ENCODE assay signal across 8 cellular contexts in the genomic region with DNA sequence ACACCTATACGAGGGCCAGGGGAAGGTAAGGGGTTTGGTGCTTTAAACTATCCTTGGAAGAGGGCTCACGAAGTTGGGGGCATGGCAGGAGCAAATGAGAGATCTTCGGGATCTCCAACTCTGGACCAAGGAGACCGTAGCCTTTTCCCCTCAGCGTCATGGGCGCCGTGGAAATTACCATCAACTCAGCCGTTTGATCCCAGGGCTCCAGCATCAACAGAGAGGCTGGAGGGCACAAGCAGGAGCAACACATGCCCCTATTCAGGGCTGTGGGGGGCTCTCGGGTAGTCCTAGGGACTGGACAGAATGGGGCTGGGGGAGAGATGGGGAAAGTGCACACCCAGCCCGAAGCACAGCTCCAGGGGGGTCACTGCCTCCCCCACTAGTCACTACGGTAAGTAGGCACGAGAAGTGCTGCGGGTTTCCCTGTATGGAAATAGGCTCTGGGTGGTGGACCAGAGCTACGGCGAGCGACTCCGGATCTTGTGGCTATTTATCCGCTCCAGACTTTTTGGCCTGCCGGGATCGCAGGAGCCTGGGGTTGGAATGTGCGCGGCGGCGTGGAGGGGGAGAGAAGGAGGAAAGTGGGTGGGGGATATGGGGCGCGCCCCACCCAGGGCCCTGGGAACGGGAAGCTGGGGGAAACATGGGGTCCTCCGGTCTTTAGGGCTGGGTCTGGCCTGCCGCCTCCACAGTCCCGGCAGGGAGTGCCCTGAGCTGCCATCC. TPM values are rescaled to one million over a fixed set of nuclear protein-coding genes. Genes with fewer than 3 reads are reported as not detected.
DNase-seq lines count a peak whose midpoint lies in the region; ATAC-seq, FAIRE-seq and TF ChIP-seq lines count a peak whose summit lies in the region.

No MANE protein-coding gene starts in this region.

- TF ChIP-seq POLR2A in Peyer's patch (IDR thresholded peaks at IDR 0.05), result peak in 1 of 2 donors; percentile 43
- peak; percentile 76 for TF ChIP-seq POLR2A in endothelial cell of umbilical vein (IDR thresholded peaks at IDR 0.05; ENCODE audit: low read depth, low read length)

- intact Hi-C loops in A673 (cut with micrococcal nuclease; ENCODE audit: unreplicated experiment), result no loop called here
- intact Hi-C loops in endothelial cell of umbilical vein (cut with micrococcal nuclease), result loop anchor here (1.0 to 2.0 kb wide), 4 partner anchors 13 to 39 kb away; partner anchors contain the start of genes KLHDC8B, QARS1, QRICH1 and USP19

- no peaks in the 10 kb centered on the region for H3K9me1 ChIP-seq in endothelial cell of umbilical vein (replicated peaks; ENCODE audit: control insufficient read depth, extremely low read depth, insufficient read depth, low read length)

- CTCF ChIA-PET in A673 (lab: Charles Lee), result no interaction called here
- CTCF ChIA-PET in endothelial cell of umbilical vein (lab: Charles Lee), result interaction anchor here (1.0 to 3.2 kb wide), 5 partner anchors 12 to 316 kb away, joined by 3 to 19 read pairs (median 18); partner anchors contain the start of genes KLHDC8B, QRICH1 and USP19

- peak; percentile 98 for FAIRE-seq in endothelial cell of umbilical vein (lab: Jason Lieb, UNC)

- H3K9me3 ChIP-seq in A673 (ENCODE audit: low read depth, low read length, poor library complexity, severe bottlenecking), result no peaks in the 10 kb centered on the region
- H3K9me3 ChIP-seq in HAP-1, result no peaks in the 10 kb centered on the region
- H3K9me3 ChIP-seq in Peyer's patch, result no peaks in the 10 kb centered on the region
- H3K9me3 ChIP-seq in endothelial cell of umbilical vein (replicated peaks; ENCODE audit: control insufficient read depth, insufficient read depth, low read length), result no peaks in the 10 kb centered on the region
- H3K9me3 ChIP-seq in thymus (ENCODE audit: control insufficient read depth), result no peaks in the 10 kb centered on the region

- peak overlapping the region; percentile 36 for H3K9ac ChIP-seq in endothelial cell of umbilical vein (replicated peaks; ENCODE audit: extremely low read depth, insufficient read depth, low read length)

- DNase-seq in A673 (ENCODE audit: low spot score), result peak; percentile 82
- peak; percentile 83 to 93 for DNase-seq in HAP-1 (ENCODE audit: low spot score in 2 of 2)
- peak; percentile 25 to 86 (median 84) for DNase-seq in Peyer's patch
- DNase-seq in endothelial cell of umbilical vein (ENCODE audit: low read depth, low spot score), result peak; percentile 92
- DNase-seq in lung microvascular endothelial cell (ENCODE audit: low read depth in 2 of 2), result peak; percentile 92 to 93

- H3K27me3 ChIP-seq in A673 (replicated peaks; ENCODE audit: insufficient read depth, low read depth, low read length, poor library complexity) (no peaks in the 10 kb centered on the region), HAP-1 (ENCODE audit: low read depth) (no peaks in the 10 kb centered on the region), Peyer's patch (no peaks in the 10 kb centered on the region), endothelial cell of umbilical vein (ENCODE audit: control insufficient read depth in 2 of 2, insufficient read depth in 2 of 2, low read length in 2 of 2) (no peaks in the 10 kb centered on the region), thymus (ENCODE audit: control insufficient read depth, insufficient read depth) (no peaks in the 10 kb centered on the region)

- H4K20me1 ChIP-seq in endothelial cell of umbilical vein (replicated peaks; ENCODE audit: control insufficient read depth, extremely low read depth, insufficient read depth, low read length), result no peaks in the 10 kb centered on the region

- H3K27ac ChIP-seq in A673 (ENCODE audit: low read depth, low read length, poor library complexity, severe bottlenecking) (peak overlapping the region; percentile 80), Peyer's patch (peak overlapping the region; percentile 64 to 87 (median 74)), endothelial cell of umbilical vein (ENCODE audit: insufficient read depth, low read depth, low read length) (peak overlapping the region; percentile 58), thymus (ENCODE audit: low read depth) (no peak overlapping the region)

- WGBS in thymus, result 16% methylated on average over 30 of the region's 30 CpGs

- peak overlapping the region; percentile 94 for H2AFZ ChIP-seq in endothelial cell of umbilical vein (ENCODE audit: low read depth, low read length)

- H3K4me1 ChIP-seq in A673 (ENCODE audit: insufficient read depth, low read length, poor library complexity, severe bottlenecking) (no peaks in the 10 kb centered on the region), HAP-1 (peaks cover 18% of the 10 kb centered on the region), Peyer's patch (peaks cover 0 to 37% (median 0%) of the 10 kb centered on the region in 4 donors), endothelial cell of umbilical vein (ENCODE audit: control insufficient read depth, extremely low read depth, insufficient read depth, low read length) (peaks cover 14% of the 10 kb centered on the region), thymus (ENCODE audit: control insufficient read depth, insufficient read depth, low read length) (no peaks in the 10 kb centered on the region)

- H3K79me2 ChIP-seq in endothelial cell of umbilical vein (ENCODE audit: control insufficient read depth, insufficient read depth, low read length), result peaks cover 25% of the 10 kb centered on the region

- ATAC-seq in HG02884 (IDR thresholded peaks at IDR 0.05; ENCODE audit: unreplicated experiment) (no peak), GM18867 (IDR thresholded peaks at IDR 0.05; ENCODE audit: unreplicated experiment) (no peak)

- TF ChIP-seq CTCF in A673 (conservative IDR thresholded peaks at IDR 0.05; ENCODE audit: low read depth, low read length), result no peak
- TF ChIP-seq CTCF in Peyer's patch (IDR thresholded peaks at IDR 0.05), result peak in 1 of 6 experiments; percentile 11
- no peak for TF ChIP-seq CTCF in endothelial cell of umbilical vein (IDR thresholded peaks at IDR 0.05; ENCODE audit: extremely low read depth in 1 of 2, insufficient read depth in 1 of 2, low read depth in 1 of 2, low read length in 2 of 2)

- H3K4me3 ChIP-seq in A673 (ENCODE audit: low read depth, low read length, poor library complexity, severe bottlenecking) (peak overlapping the region; percentile 70), HAP-1 (peak overlapping the region; percentile 65), Peyer's patch (peak overlapping the region; percentile 37 to 66 (median 50)), endothelial cell of umbilical vein (replicated peaks in 1 of 3; ENCODE audit: insufficient read depth in 1 of 3, low read depth in 1 of 3, low read length in 3 of 3) (peak overlapping the region; percentile 58 to 89 (median 83)), thymus (ENCODE audit: low read length) (peak overlapping the region; percentile 22)

- no TSS peak for BruUV-seq in A673 (replicated peaks; lab: Mats Ljungman, UMichigan)
- no TSS peak for BruUV-seq in endothelial cell of umbilical vein (replicated peaks; lab: Mats Ljungman, UMichigan)

- in situ Hi-C loops in HAP-1 (cut with MboI; ENCODE audit: low sequenced_read_pairs), result no loop called here

- dilution Hi-C loops in endothelial cell of umbilical vein (cut with MboI; ENCODE audit: extremely low pct_ligation_motif_present, low sequenced_read_pairs), result no loop called here

- POLR2A ChIA-PET in A673 (lab: Charles Lee; ENCODE audit: low non-redundant PET) (interaction anchor here (0.6 kb wide), 2 partner anchors 12 to 47 kb away, joined by 3 read pairs; partner anchors contain the start of gene USP19), endothelial cell of umbilical vein (lab: Charles Lee) (interaction anchor here (0.6 to 1.0 kb wide), 3 partner anchors 21 to 126 kb away, joined by 4 to 9 read pairs (median 5); partner anchors contain the start of gene WDR6)

- no peaks in the 10 kb centered on the region for H3K36me3 ChIP-seq in A673 (ENCODE audit: insufficient read depth, low read length, poor library complexity, severe bottlenecking)
- peaks cover 14% of the 10 kb centered on the region for H3K36me3 ChIP-seq in HAP-1 (replicated peaks)
- H3K36me3 ChIP-seq in Peyer's patch, result peaks cover 0 to 13% (median 0%) of the 10 kb centered on the region in 3 donors
- H3K36me3 ChIP-seq in endothelial cell of umbilical vein (ENCODE audit: control insufficient read depth in 2 of 2, extremely low read depth in 1 of 2, insufficient read depth in 2 of 2, low read length in 2 of 2), result peaks cover 0 to 30% of the 10 kb centered on the region in 2 experiments
- H3K36me3 ChIP-seq in thymus (ENCODE audit: control insufficient read depth, insufficient read depth), result no peaks in the 10 kb centered on the region

- peak overlapping the region; percentile 72 for H3K4me2 ChIP-seq in endothelial cell of umbilical vein (ENCODE audit: insufficient read depth, low read length)

RNA-seq across cellular contexts. Expression of gene LAMB2, which starts 0.5 kb away (rescaled TPM):
- 45.9 and 57.3 TPM in 2 replicates for total RNA-seq in A673 (2021)
- 100 to 1,000 TPM; 293 to 476 (median 348) TPM for total RNA-seq in Peyer's patch
- 374 and 423 TPM in 2 replicates for total RNA-seq in endothelial cell of umbilical vein
- polyA plus RNA-seq in endothelial cell of umbilical vein, result 744 and 764 TPM in 2 replicates
- polyA plus RNA-seq in endothelial cell of umbilical vein (2011; cell fraction: cytosol; rRNA removed), result 276 and 317 TPM in 2 replicates
- polyA plus RNA-seq in endothelial cell of umbilical vein (2011; cell fraction: nucleus; rRNA removed), result 2,834 and 3,705 TPM in 2 replicates
- polyA plus RNA-seq in endothelial cell of umbilical vein (2012), result 291 and 300 TPM in 2 replicates
- polyA minus RNA-seq in endothelial cell of umbilical vein, result 1,085 and 1,182 TPM in 2 replicates
- 1.6 TPM for polyA minus RNA-seq in endothelial cell of umbilical vein (2011; cell fraction: cytosol; rRNA and poly(A)+ RNA removed)
- polyA minus RNA-seq in endothelial cell of umbilical vein (2011; cell fraction: nucleus; rRNA and poly(A)+ RNA removed), result 489 and 637 TPM in 2 replicates
- total RNA-seq in lung microvascular endothelial cell, result 580 and 1,189 TPM in 2 replicates
- polyA plus RNA-seq in thymus, result 102 TPM

RNA-seq across cellular contexts. Expression of gene USP19, which starts 12.8 kb away (rescaled TPM):
- total RNA-seq in A673 (2021) (37.5 and 44.9 TPM in 2 replicates), Peyer's patch (10 to 100 TPM; 42.9 to 96.0 (median 61.8) TPM), endothelial cell of umbilical vein (39.1 and 42.2 TPM in 2 replicates), lung microvascular endothelial cell (21.6 and 36.9 TPM in 2 replicates)
- polyA plus RNA-seq in endothelial cell of umbilical vein (31.3 and 36.8 TPM in 2 replicates), thymus (25.2 TPM)
- polyA plus RNA-seq in endothelial cell of umbilical vein (2011; cell fraction: cytosol; rRNA removed), result 23.3 and 25.3 TPM in 2 replicates
- 82.3 and 94.1 TPM in 2 replicates for polyA plus RNA-seq in endothelial cell of umbilical vein (2011; cell fraction: nucleus; rRNA removed)
- 16.8 and 22.3 TPM in 2 replicates for polyA plus RNA-seq in endothelial cell of umbilical vein (2012)
- 64.9 and 87.8 TPM in 2 replicates for polyA minus RNA-seq in endothelial cell of umbilical vein
- 46.7 TPM for polyA minus RNA-seq in endothelial cell of umbilical vein (2011; cell fraction: cytosol; rRNA and poly(A)+ RNA removed)
- polyA minus RNA-seq in endothelial cell of umbilical vein (2011; cell fraction: nucleus; rRNA and poly(A)+ RNA removed), result 22.6 and 24.7 TPM in 2 replicates

RNA-seq across cellular contexts. Expression of gene QARS1, which starts 28.8 kb away (rescaled TPM):
- total RNA-seq in A673 (2021), result 186 and 188 TPM in 2 replicates
- total RNA-seq in Peyer's patch, result 100 to 1,000 TPM; 295 to 361 (median 342) TPM
- total RNA-seq in endothelial cell of umbilical vein, result 261 and 285 TPM in 2 replicates
- 434 and 477 TPM in 2 replicates for polyA plus RNA-seq in endothelial cell of umbilical vein
- polyA plus RNA-seq in endothelial cell of umbilical vein (2011; cell fraction: cytosol; rRNA removed), result 308 and 315 TPM in 2 replicates
- polyA plus RNA-seq in endothelial cell of umbilical vein (2011; cell fraction: nucleus; rRNA removed), result 681 and 803 TPM in 2 replicates
- 288 and 313 TPM in 2 replicates for polyA plus RNA-seq in endothelial cell of umbilical vein (2012)
- polyA minus RNA-seq in endothelial cell of umbilical vein, result 280 and 284 TPM in 2 replicates
- 116 TPM for polyA minus RNA-seq in endothelial cell of umbilical vein (2011; cell fraction: cytosol; rRNA and poly(A)+ RNA removed)
- 156 and 170 TPM in 2 replicates for polyA minus RNA-seq in endothelial cell of umbilical vein (2011; cell fraction: nucleus; rRNA and poly(A)+ RNA removed)
- 325 and 387 TPM in 2 replicates for total RNA-seq in lung microvascular endothelial cell
- 256 TPM for polyA plus RNA-seq in thymus

RNA-seq across cellular contexts. Expression of gene CCDC71, which starts 32.7 kb away (rescaled TPM):
- total RNA-seq in A673 (2021) (10.4 and 10.6 TPM in 2 replicates), Peyer's patch (10 to 100 TPM; 12.4 to 39.3 (median 37.5) TPM), endothelial cell of umbilical vein (20.3 and 23.5 TPM in 2 replicates), lung microvascular endothelial cell (10.7 and 20.2 TPM in 2 replicates)
- polyA plus RNA-seq in endothelial cell of umbilical vein (41.6 and 48.7 TPM in 2 replicates), thymus (15.5 TPM)
- polyA plus RNA-seq in endothelial cell of umbilical vein (2011; cell fraction: cytosol; rRNA removed), result 28.4 and 32.7 TPM in 2 replicates
- polyA plus RNA-seq in endothelial cell of umbilical vein (2011; cell fraction: nucleus; rRNA removed), result 17.0 and 18.3 TPM in 2 replicates
- 14.6 and 16.1 TPM in 2 replicates for polyA plus RNA-seq in endothelial cell of umbilical vein (2012)
- polyA minus RNA-seq in endothelial cell of umbilical vein, result 36.0 and 41.9 TPM in 2 replicates
- 18.5 TPM for polyA minus RNA-seq in endothelial cell of umbilical vein (2011; cell fraction: cytosol; rRNA and poly(A)+ RNA removed)
- 25.8 and 29.7 TPM in 2 replicates for polyA minus RNA-seq in endothelial cell of umbilical vein (2011; cell fraction: nucleus; rRNA and poly(A)+ RNA removed)

RNA-seq across cellular contexts. Expression of gene KLHDC8B, which starts 38.0 kb away (rescaled TPM):
- 5.1 and 6.9 TPM in 2 replicates for total RNA-seq in A673 (2021)
- 10 to 100 TPM in 1 of 4 donors, 1 to 10 TPM in 3; 3.9 to 13.7 (median 9.5) TPM for total RNA-seq in Peyer's patch
- 22.9 and 36.0 TPM in 2 replicates for total RNA-seq in endothelial cell of umbilical vein
- polyA plus RNA-seq in endothelial cell of umbilical vein, result 70.1 and 77.8 TPM in 2 replicates
- 40.8 and 46.2 TPM in 2 replicates for polyA plus RNA-seq in endothelial cell of umbilical vein (2011; cell fraction: cytosol; rRNA removed)
- polyA plus RNA-seq in endothelial cell of umbilical vein (2011; cell fraction: nucleus; rRNA removed), result 87.9 and 95.6 TPM in 2 replicates
- polyA plus RNA-seq in endothelial cell of umbilical vein (2012), result 22.1 and 32.7 TPM in 2 replicates
- 67.6 and 69.7 TPM in 2 replicates for polyA minus RNA-seq in endothelial cell of umbilical vein
- polyA minus RNA-seq in endothelial cell of umbilical vein (2011; cell fraction: cytosol; rRNA and poly(A)+ RNA removed), result not detected
- polyA minus RNA-seq in endothelial cell of umbilical vein (2011; cell fraction: nucleus; rRNA and poly(A)+ RNA removed), result 51.4 and 57.6 TPM in 2 replicates
- 46.9 and 144 TPM in 2 replicates for total RNA-seq in lung microvascular endothelial cell
- 24.4 TPM for polyA plus RNA-seq in thymus

Comparison
In these comparisons a context has a peak if more than half of its experiments do, and no peak if none do; other contexts are left out.
1. H3K4me3 ChIP-seq: peak in every context shown above with its lines; median percentile 83 in endothelial cell of umbilical vein; 70 in A673; 65 in HAP-1; 50 in Peyer's patch; 22 in thymus.